Comparison of ENCODE assay signal across 18 cellular contexts in genomic region chr1:24202556-24202955, GRCh38. TPM values are rescaled to one million over a fixed set of nuclear protein-coding genes. Genes with fewer than 3 reads are reported as not detected.
DNase-seq lines count a peak whose midpoint lies in the region; ATAC-seq, FAIRE-seq and TF ChIP-seq lines count a peak whose summit lies in the region.
"Had no signal": no experiment of that assay in that cellular context is flagged by ENCODE, and none has a peak within 500 bp of the region (broad histone marks: within the 10 kb centered on the region; RNA-seq: fewer than 3 reads in every experiment).

No MANE protein-coding gene starts in this region.

- no peak overlapping the region for H4K5ac ChIP-seq in mesendoderm (ENCODE audit: low read length)

- no peak overlapping the region for H3K27ac ChIP-seq in astrocyte (ENCODE audit: low read depth, low read length)
- H3K27ac ChIP-seq in mesendoderm (ENCODE audit: low read depth, low read length) = no peak overlapping the region
- peak overlapping the region; percentile 31 for H3K27ac ChIP-seq in vagina
- H3K27ac ChIP-seq: adrenal gland had no signal

- peak overlapping the region; percentile 5 for H3K56ac ChIP-seq in mesendoderm (ENCODE audit: low read length)

- H3K9ac ChIP-seq in astrocyte (ENCODE audit: low read length) (no peak overlapping the region), mesendoderm (ENCODE audit: low read length) (no peak overlapping the region)

- no peaks in the 10 kb centered on the region for H3K79me2 ChIP-seq in astrocyte (ENCODE audit: insufficient read depth, low read length)
- no peaks in the 10 kb centered on the region for H3K79me2 ChIP-seq in mesendoderm (ENCODE audit: control insufficient read depth, insufficient read depth, low read length)

- no peak overlapping the region for H2AK5ac ChIP-seq in mesendoderm (ENCODE audit: low read length)

- intact Hi-C loops in vagina (cut with DNase I) = loop anchor here (5.0 kb wide), 1 partner anchor 190 kb away; no protein-coding TSS in a partner anchor

- H3K4me1 ChIP-seq in astrocyte (ENCODE audit: insufficient read depth, low read length) = peaks cover 2% of the 10 kb centered on the region
- no peaks in the 10 kb centered on the region for H3K4me1 ChIP-seq in mesendoderm (ENCODE audit: control insufficient read depth, low read depth, low read length)
- peaks cover 30% of the 10 kb centered on the region for H3K4me1 ChIP-seq in vagina
- H3K4me1 ChIP-seq: adrenal gland, BE2C had no signal

- FAIRE-seq in astrocyte (lab: Jason Lieb, UNC) = no peak

- no peak overlapping the region for H3K4me3 ChIP-seq in astrocyte (ENCODE audit: insufficient read depth, low read depth, low read length)
- no peak overlapping the region for H3K4me3 ChIP-seq in mesendoderm (ENCODE audit: low read length)
- no peak overlapping the region for H3K4me3 ChIP-seq in vagina
- H3K4me3 ChIP-seq: adrenal gland, dorsolateral prefrontal cortex, gastrocnemius medialis had no signal

- no peak overlapping the region for H4K8ac ChIP-seq in mesendoderm (ENCODE audit: low read depth, low read length)

- H2BK120ac ChIP-seq in mesendoderm (ENCODE audit: low read depth, low read length) = no peak overlapping the region

- no peak overlapping the region for H3K23ac ChIP-seq in mesendoderm (ENCODE audit: low read length)

- H2BK5ac ChIP-seq in mesendoderm (ENCODE audit: low read length) = no peak overlapping the region

- ATAC-seq in activated T-cell treated with anti-CD3 and anti-CD28 coated beads, Interleukin-2, amount 50 U/mL, for 72 hours (replicated peaks in 1 of 2) = peak; percentile 29 to 41
- ATAC-seq in GM18909 (IDR thresholded peaks at IDR 0.05; ENCODE audit: poor library complexity, unreplicated experiment) = no peak

- H3K36me3 Mint-ChIP-seq in activated T-cell treated with anti-CD3 and anti-CD28 coated beads, Interleukin-2, amount 50 U/mL, for 72 hours (ENCODE audit: insufficient read depth in 2 of 2) = no peaks in the 10 kb centered on the region
- no peaks in the 10 kb centered on the region for H3K36me3 Mint-ChIP-seq in activated T-cell treated with anti-CD3 and anti-CD28 coated beads, Interleukin-2, amount 50 U/mL, for 24 hours (ENCODE audit: low read depth)
- no peaks in the 10 kb centered on the region for H3K36me3 Mint-ChIP-seq in astrocyte (ENCODE audit: low read depth, unreplicated experiment)
- H3K36me3 Mint-ChIP-seq: natural killer cell; stimulated activated memory B cell treated with anti-CD40 and anti-IgM and Interleukin-4, amounts not matched to agents 10 μg/mL and 1 μg/mL and 100 μg/mL, for 72 hours; T-cell had no signal

- H3K4me2 ChIP-seq in astrocyte (ENCODE audit: low read length) (no peak overlapping the region), mesendoderm (ENCODE audit: low read length) (no peak overlapping the region)

- no peak overlapping the region for H2BK15ac ChIP-seq in mesendoderm (replicated peaks; ENCODE audit: low read depth)

- H3K36me3 ChIP-seq in astrocyte (ENCODE audit: insufficient read depth, low read length) = no peaks in the 10 kb centered on the region
- H3K36me3 ChIP-seq in mesendoderm (ENCODE audit: control insufficient read depth, insufficient read depth, low read length) = no peaks in the 10 kb centered on the region
- no peaks in the 10 kb centered on the region for H3K36me3 ChIP-seq in vagina
- H3K36me3 ChIP-seq: adrenal gland, BE2C, gastrocnemius medialis had no signal

- H4K20me1 ChIP-seq in astrocyte (ENCODE audit: insufficient read depth, low read length) = no peaks in the 10 kb centered on the region

- H3K27me3 ChIP-seq in astrocyte (ENCODE audit: insufficient read depth, low read length) (no peaks in the 10 kb centered on the region), mesendoderm (ENCODE audit: insufficient read depth, low read length, poor library complexity) (no peaks in the 10 kb centered on the region), vagina (no peaks in the 10 kb centered on the region)
- H3K27me3 ChIP-seq: adrenal gland, BE2C, dorsolateral prefrontal cortex had no signal

- no peaks in the 10 kb centered on the region for H3K9me3 Mint-ChIP-seq in activated T-cell treated with anti-CD3 and anti-CD28 coated beads, Interleukin-2, amount 50 U/mL, for 72 hours
- no peaks in the 10 kb centered on the region for H3K9me3 Mint-ChIP-seq in activated T-cell treated with anti-CD3 and anti-CD28 coated beads, Interleukin-2, amount 50 U/mL, for 24 hours
- no peaks in the 10 kb centered on the region for H3K9me3 Mint-ChIP-seq in astrocyte (ENCODE audit: unreplicated experiment)
- H3K9me3 Mint-ChIP-seq: natural killer cell; stimulated activated memory B cell treated with anti-CD40 and anti-IgM and Interleukin-4, amounts not matched to agents 10 μg/mL and 1 μg/mL and 100 μg/mL, for 72 hours; T-cell had no signal

- TF ChIP-seq CTCF in astrocyte (IDR thresholded peaks at IDR 0.05; ENCODE audit: insufficient read depth, low read depth, low read length) (no peak), vagina (IDR thresholded peaks at IDR 0.05) (no peak)

- no peak overlapping the region for H3K18ac ChIP-seq in mesendoderm (ENCODE audit: low read length)

- no peak overlapping the region for H3K4ac ChIP-seq in mesendoderm (ENCODE audit: low read depth, low read length)

- H3K4me1 Mint-ChIP-seq in activated T-cell treated with anti-CD3 and anti-CD28 coated beads, Interleukin-2, amount 50 U/mL, for 72 hours (ENCODE audit: low read depth) = peaks cover 43% of the 10 kb centered on the region
- peaks cover 33% of the 10 kb centered on the region for H3K4me1 Mint-ChIP-seq in activated T-cell treated with anti-CD3 and anti-CD28 coated beads, Interleukin-2, amount 50 U/mL, for 24 hours (ENCODE audit: low read depth)
- H3K4me1 Mint-ChIP-seq in astrocyte (ENCODE audit: low read depth, unreplicated experiment) = peaks cover 2% of the 10 kb centered on the region
- H3K4me1 Mint-ChIP-seq: natural killer cell had no signal

- TF ChIP-seq POLR2A in vagina (IDR thresholded peaks at IDR 0.05) = no peak

- no peak overlapping the region for H2AFZ ChIP-seq in astrocyte (ENCODE audit: low read depth, low read length)

- H3K79me1 ChIP-seq in mesendoderm (ENCODE audit: low read length) = no peaks in the 10 kb centered on the region

- no peak for DNase-seq in activated T-cell treated with anti-CD3 and anti-CD28 coated beads, Interleukin-2, amount 50 U/mL, for 72 hours
- DNase-seq in activated T-cell treated with anti-CD3 and anti-CD28 coated beads, Interleukin-2, amount 50 U/mL, for 24 hours = no peak
- no peak for DNase-seq in astrocyte (ENCODE audit: low read depth)
- DNase-seq in mesendoderm = no peak
- no peak for DNase-seq in vagina (ENCODE audit: extremely low spot score in 2 of 2)
- no peak for DNase-seq in HPDE6-E6E7 (ENCODE audit: extremely low spot score)
- no peak for DNase-seq in T-helper 9 cell

- H3K27me3 Mint-ChIP-seq in activated T-cell treated with anti-CD3 and anti-CD28 coated beads, Interleukin-2, amount 50 U/mL, for 72 hours (ENCODE audit: low read depth) = no peaks in the 10 kb centered on the region
- peaks cover 8% of the 10 kb centered on the region for H3K27me3 Mint-ChIP-seq in activated T-cell treated with anti-CD3 and anti-CD28 coated beads, Interleukin-2, amount 50 U/mL, for 24 hours
- H3K27me3 Mint-ChIP-seq in astrocyte (ENCODE audit: low read depth, unreplicated experiment) = peaks cover 13% of the 10 kb centered on the region
- H3K27me3 Mint-ChIP-seq: stimulated activated memory B cell treated with anti-CD40 and anti-IgM and Interleukin-4, amounts not matched to agents 10 μg/mL and 1 μg/mL and 100 μg/mL, for 72 hours had no signal

- H3K4me3 Mint-ChIP-seq in activated T-cell treated with anti-CD3 and anti-CD28 coated beads, Interleukin-2, amount 50 U/mL, for 72 hours = no peak overlapping the region
- H3K4me3 Mint-ChIP-seq in activated T-cell treated with anti-CD3 and anti-CD28 coated beads, Interleukin-2, amount 50 U/mL, for 24 hours = no peak overlapping the region
- H3K4me3 Mint-ChIP-seq in astrocyte (ENCODE audit: unreplicated experiment) = no peak overlapping the region
- H3K4me3 Mint-ChIP-seq: natural killer cell, T-cell had no signal

- H3K9me3 ChIP-seq in astrocyte (ENCODE audit: insufficient read depth, low read depth, low read length) (no peaks in the 10 kb centered on the region), vagina (no peaks in the 10 kb centered on the region)
- H3K9me3 ChIP-seq: adrenal gland, BE2C, gastrocnemius medialis had no signal

- no CpG with 5 or more reads among the region's 9 CpGs for WGBS in mesendoderm (ENCODE audit: extremely low coverage, insufficient coverage, low lambda C conversion rate)

- no peak overlapping the region for H3K27ac Mint-ChIP-seq in activated T-cell treated with anti-CD3 and anti-CD28 coated beads, Interleukin-2, amount 50 U/mL, for 72 hours
- no peak overlapping the region for H3K27ac Mint-ChIP-seq in activated T-cell treated with anti-CD3 and anti-CD28 coated beads, Interleukin-2, amount 50 U/mL, for 24 hours
- peak overlapping the region; percentile 53 for H3K27ac Mint-ChIP-seq in astrocyte (ENCODE audit: unreplicated experiment)
- H3K27ac Mint-ChIP-seq: natural killer cell; stimulated activated memory B cell treated with anti-CD40 and anti-IgM and Interleukin-4, amounts not matched to agents 10 μg/mL and 1 μg/mL and 100 μg/mL, for 72 hours; T-cell had no signal

RNA-seq across cellular contexts. Expression of gene IFNLR1, which starts 15.5 kb away (rescaled TPM):
- 10 to 100 TPM; 11.8 to 19.2 TPM for total RNA-seq in activated T-cell treated with anti-CD3 and anti-CD28 coated beads, Interleukin-2, amount 50 U/mL, for 72 hours
- total RNA-seq in astrocyte (0.94 and 1.5 TPM in 2 replicates), vagina (1.7 TPM)
- polyA plus RNA-seq in mesendoderm (2013, experiment 1 of 2) = 7.5 TPM
- polyA plus RNA-seq in mesendoderm (2013, experiment 2 of 2) = 6.8 TPM
- total RNA-seq: A172, LHCN-M2 had no signal

RNA-seq across cellular contexts. Expression of gene IL22RA1, which starts 59.6 kb away (rescaled TPM):
- total RNA-seq in activated T-cell treated with anti-CD3 and anti-CD28 coated beads, Interleukin-2, amount 50 U/mL, for 72 hours = not detected
- total RNA-seq in astrocyte (not detected in 2 replicates), vagina (4.2 TPM)
- 0.14 TPM for polyA plus RNA-seq in mesendoderm (2013, experiment 1 of 2)
- 0.11 TPM for polyA plus RNA-seq in mesendoderm (2013, experiment 2 of 2)
- total RNA-seq: epithelial cell of proximal tubule, LHCN-M2, natural killer cell had no signal
